In the genomic region with DNA sequence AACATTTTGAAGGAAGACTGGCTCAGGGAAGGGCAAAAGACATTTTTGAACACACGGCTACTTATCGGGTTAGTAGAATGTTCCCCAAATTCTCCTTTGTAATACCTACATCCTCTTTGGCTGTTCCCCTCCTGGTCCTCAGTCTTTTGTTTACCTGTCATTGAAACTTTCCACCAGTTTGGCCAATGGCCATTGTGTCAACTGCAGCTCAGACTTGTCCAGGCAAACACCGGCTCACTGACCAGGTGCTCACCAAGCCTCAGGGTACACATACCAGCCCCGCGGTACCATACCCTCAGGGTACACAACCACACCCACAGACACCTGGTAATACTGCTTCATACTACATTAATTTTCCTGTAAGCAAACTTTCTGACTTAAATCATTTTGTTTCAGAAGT, we compare ENCODE assay signal across 13 cellular contexts.
A peak's percentile ranks its signal among the peaks of the same experiment; 100 is the strongest.
DNase-seq lines count a peak whose midpoint lies in the region; ATAC-seq and TF ChIP-seq lines count a peak whose summit lies in the region.
"Had no signal": no experiment of that assay in that cellular context is flagged by ENCODE, and none has a peak within 500 bp of the region (broad histone marks: within the 10 kb centered on the region; RNA-seq: fewer than 3 reads in every experiment).

No MANE protein-coding gene starts in this region.

- no peak overlapping the region for H3K4me3 Mint-ChIP-seq in nephron
- H3K4me3 Mint-ChIP-seq in activated CD4-positive, alpha-beta T cell treated with anti-CD3 and anti-CD28 coated beads, Interleukin-2, amount 10 ng/mL, durations not matched to agents 7 days and 5 days, result no peak overlapping the region

- CTCF ChIA-PET in activated CD4-positive, alpha-beta T cell treated with anti-CD3 and anti-CD28 coated beads, Interleukin-2, amount 10 ng/mL, durations not matched to agents 7 days and 5 days (lab: Charles Lee), result interaction anchor here (0.7 to 6.2 kb wide), 3 partner anchors 9 to 250 kb away, joined by 3 to 57 read pairs (median 3); no protein-coding TSS in a partner anchor

- H3K36me3 ChIP-seq in colonic mucosa, result no peaks in the 10 kb centered on the region
- no peaks in the 10 kb centered on the region for H3K36me3 ChIP-seq in urinary bladder (ENCODE audit: insufficient read depth)
- H3K36me3 ChIP-seq: ascending aorta, MG63 had no signal

- peak; percentile 15 for DNase-seq in NK-92 treated with Interleukin-12 subunit alpha and Interleukin-12 subunit beta, amount 100 ng/mL, for 24 hours (lab: John Stamatoyannopoulos, UW)
- DNase-seq in NK-92 (lab: John Stamatoyannopoulos, UW; ENCODE audit: unreplicated experiment), result no peak
- peak; percentile 41 for DNase-seq in colonic mucosa
- DNase-seq in NCI-H187 treated with DMSO at 0.1 percent for 48 hours (lab: John Stamatoyannopoulos, UW), result no peak
- no peak for DNase-seq in activated CD4-positive, alpha-beta T cell treated with anti-CD3 and anti-CD28 coated beads, Interleukin-2, amount 10 ng/mL, durations not matched to agents 7 days and 5 days
- DNase-seq: activated CD4-positive, alpha-beta T cell treated with anti-CD3 and anti-CD28 coated beads, Interleukin-2, amount 50 U/mL, for 4 hours; MG63; right cardiac atrium; stimulated activated naive CD4-positive, alpha-beta T cell treated with Interleukin-2 at 50 U/mL for 16 hours had no signal

- TF ChIP-seq CTCF in colonic mucosa (IDR thresholded peaks at IDR 0.05) (no peak), nephron (IDR thresholded peaks at IDR 0.05; ENCODE audit: unreplicated experiment in 3 of 3) (no peak)

- H3K9me3 ChIP-seq in colonic mucosa, result no peaks in the 10 kb centered on the region
- H3K9me3 ChIP-seq: ascending aorta, MG63 had no signal

- H3K4me1 ChIP-seq in colonic mucosa (peaks cover 14% of the 10 kb centered on the region), urinary bladder (ENCODE audit: insufficient read depth) (peaks cover 1% of the 10 kb centered on the region)

- WGBS in urinary bladder, result 80% methylated on average over 5 of the region's 5 CpGs

- intact Hi-C loops in colonic mucosa (cut with DNase I), result loop anchor here (10.0 kb wide), 1 partner anchor 159 kb away; no protein-coding TSS in a partner anchor

- H3K36me3 Mint-ChIP-seq in nephron (ENCODE audit: low read depth), result no peaks in the 10 kb centered on the region
- H3K36me3 Mint-ChIP-seq in activated CD4-positive, alpha-beta T cell treated with anti-CD3 and anti-CD28 coated beads, Interleukin-2, amount 10 ng/mL, durations not matched to agents 7 days and 5 days (ENCODE audit: low read depth), result no peaks in the 10 kb centered on the region

- peak overlapping the region; percentile 24 for H3K27ac ChIP-seq in colonic mucosa
- H3K27ac ChIP-seq in urinary bladder (ENCODE audit: low read depth), result peak overlapping the region; percentile 16

- H3K4me1 Mint-ChIP-seq in nephron, result peaks cover 37% of the 10 kb centered on the region
- peaks cover 48% of the 10 kb centered on the region for H3K4me1 Mint-ChIP-seq in activated CD4-positive, alpha-beta T cell treated with anti-CD3 and anti-CD28 coated beads, Interleukin-2, amount 10 ng/mL, durations not matched to agents 7 days and 5 days

- POLR2A ChIA-PET in activated CD4-positive, alpha-beta T cell treated with anti-CD3 and anti-CD28 coated beads, Interleukin-2, amount 10 ng/mL, durations not matched to agents 7 days and 5 days (lab: Charles Lee), result no interaction called here

- no peak for ATAC-seq in GM19463 (IDR thresholded peaks at IDR 0.05; ENCODE audit: unreplicated experiment)
- ATAC-seq: right cardiac atrium had no signal

- no peaks in the 10 kb centered on the region for H3K27me3 ChIP-seq in colonic mucosa
- H3K27me3 ChIP-seq: ascending aorta, MG63 had no signal

- no peak overlapping the region for H3K9ac ChIP-seq in colonic mucosa (ENCODE audit: low read depth in 2 of 2, low read length in 2 of 2)

- H3K27ac Mint-ChIP-seq in nephron, result peak overlapping the region; percentile 96 to 98 (median 97)
- no peak overlapping the region for H3K27ac Mint-ChIP-seq in activated CD4-positive, alpha-beta T cell treated with anti-CD3 and anti-CD28 coated beads, Interleukin-2, amount 10 ng/mL, durations not matched to agents 7 days and 5 days

- H3K4me3 ChIP-seq in colonic mucosa (no peak overlapping the region), urinary bladder (ENCODE audit: low read depth, low read length) (no peak overlapping the region)
- H3K4me3 ChIP-seq: ascending aorta, MG63 had no signal

- H3K9me3 Mint-ChIP-seq in nephron, result no peaks in the 10 kb centered on the region
- no peaks in the 10 kb centered on the region for H3K9me3 Mint-ChIP-seq in activated CD4-positive, alpha-beta T cell treated with anti-CD3 and anti-CD28 coated beads, Interleukin-2, amount 10 ng/mL, durations not matched to agents 7 days and 5 days

- H3K27me3 Mint-ChIP-seq in nephron (ENCODE audit: low read depth), result no peaks in the 10 kb centered on the region
- H3K27me3 Mint-ChIP-seq in activated CD4-positive, alpha-beta T cell treated with anti-CD3 and anti-CD28 coated beads, Interleukin-2, amount 10 ng/mL, durations not matched to agents 7 days and 5 days, result no peaks in the 10 kb centered on the region

Comparison
In these comparisons a context has a peak if more than half of its experiments do, and no peak if none do; other contexts are left out.
1. DNase-seq: peak in NK-92 treated with Interleukin-12 subunit alpha and Interleukin-12 subunit beta, amount 100 ng/mL, for 24 hours (single experiment) and colonic mucosa (single experiment); none in NK-92 (single experiment), NCI-H187 treated with DMSO at 0.1 percent for 48 hours (single experiment) and activated CD4-positive, alpha-beta T cell treated with anti-CD3 and anti-CD28 coated beads, Interleukin-2, amount 10 ng/mL, durations not matched to agents 7 days and 5 days (single experiment).